In the genomic region with DNA sequence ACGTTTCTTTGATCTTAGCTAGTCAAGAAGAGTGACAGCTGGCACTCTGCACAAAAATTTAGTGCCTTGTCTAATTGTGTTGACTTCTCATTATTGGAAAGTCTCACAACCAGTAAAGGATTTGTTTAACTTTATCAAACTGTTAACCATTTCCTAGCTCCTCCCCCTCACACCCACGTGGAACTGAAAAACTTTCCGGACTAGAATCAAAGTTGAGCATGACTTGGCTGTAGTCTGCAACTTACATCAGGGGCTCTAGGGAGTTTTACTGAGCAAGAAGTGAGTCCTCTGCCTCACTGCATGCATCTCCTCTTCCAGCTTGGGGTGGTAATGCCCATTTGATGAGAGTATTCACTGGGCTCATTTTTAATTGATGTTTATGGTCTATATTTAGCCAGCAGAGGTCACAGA, we compare ENCODE assay signal across 26 cellular contexts. TPM values are rescaled to one million over a fixed set of nuclear protein-coding genes. Genes with fewer than 3 reads are reported as not detected.
DNase-seq lines count a peak whose midpoint lies in the region; ATAC-seq and TF ChIP-seq lines count a peak whose summit lies in the region.
"Had no signal": no experiment of that assay in that cellular context is flagged by ENCODE, and none has a peak within 500 bp of the region (broad histone marks: within the 10 kb centered on the region; RNA-seq: fewer than 3 reads in every experiment).

No MANE protein-coding gene starts in this region.

- H3K27me3 Mint-ChIP-seq in activated CD4-positive, alpha-beta T cell treated with anti-CD3 and anti-CD28 coated beads for 36 hours: peaks cover 8% of the 10 kb centered on the region
- H3K27me3 Mint-ChIP-seq in stimulated activated naive CD8-positive, alpha-beta T cell treated with anti-CD3 and anti-CD28 coated beads, Interleukin-15, amount 100 ng/mL, for 72 hours: peaks cover 32% of the 10 kb centered on the region

- peak; percentile 50 for DNase-seq in activated CD4-positive, alpha-beta T cell treated with anti-CD3 and anti-CD28 coated beads for 36 hours
- no peak for DNase-seq in activated CD4-positive, alpha-beta T cell treated with anti-CD3 and anti-CD28 coated beads, Interleukin-2, amount 50 U/mL, for 1 hour
- peak; percentile 27 for DNase-seq in stimulated activated naive CD8-positive, alpha-beta T cell treated with anti-CD3 and anti-CD28 coated beads, Interleukin-15, Interleukin-2, amounts not matched to agents 100 U/mL and 50 U/mL, for 24 hours
- DNase-seq in stimulated activated naive CD8-positive, alpha-beta T cell treated with anti-CD3 and anti-CD28 coated beads, Interleukin-15, amount 100 ng/mL, for 72 hours: no peak
- DNase-seq in fibroblast of mammary gland (ENCODE audit: low read depth) (peak; percentile 64), NCI-H510A treated with DMSO at 0.1 percent for 48 hours (lab: John Stamatoyannopoulos, UW) (no peak), left colon (no peak)
- DNase-seq: activated B cell treated with CpG ODN at 0.5 μM for 24 hours; CD8-positive, alpha-beta T cell; cortex of kidney; foreskin melanocyte; H9; mammary epithelial cell; NCI-H1048; NCI-H187 treated with DMSO at 0.1 percent for 48 hours; NCI-H2171 treated with DMSO at 0.1 percent for 48 hours; NCI-H526; nephron progenitor cell; right cardiac atrium; SIG-M5; tibial artery had no signal

- no peaks in the 10 kb centered on the region for H3K36me3 Mint-ChIP-seq in activated CD4-positive, alpha-beta T cell treated with anti-CD3 and anti-CD28 coated beads for 36 hours (ENCODE audit: low read depth)
- H3K36me3 Mint-ChIP-seq: activated naive CD4-positive, alpha-beta T cell treated with anti-CD3 and anti-CD28 coated beads, Interleukin-2, amount 50 U/mL, for 72 hours; CD8-positive, alpha-beta T cell; IgD-negative memory B cell had no signal

- POLR2A ChIA-PET in activated CD4-positive, alpha-beta T cell treated with anti-CD3 and anti-CD28 coated beads for 36 hours (lab: Charles Lee): no interaction called here

- peak; percentile 49 for ATAC-seq in activated CD4-positive, alpha-beta T cell treated with anti-CD3 and anti-CD28 coated beads for 36 hours
- no peak for ATAC-seq in stimulated activated naive CD8-positive, alpha-beta T cell treated with anti-CD3 and anti-CD28 coated beads, Interleukin-15, Interleukin-2, amounts not matched to agents 100 U/mL and 50 U/mL, for 24 hours
- no peak for ATAC-seq in stimulated activated naive CD8-positive, alpha-beta T cell treated with anti-CD3 and anti-CD28 coated beads, Interleukin-15, amount 100 ng/mL, for 72 hours
- ATAC-seq in left colon (no peak), GM21825 (IDR thresholded peaks at IDR 0.05; ENCODE audit: unreplicated experiment) (no peak)
- ATAC-seq: CD8-positive, alpha-beta T cell; right cardiac atrium had no signal

- H3K4me1 Mint-ChIP-seq in activated CD4-positive, alpha-beta T cell treated with anti-CD3 and anti-CD28 coated beads for 36 hours: peaks cover 10% of the 10 kb centered on the region
- peaks cover 8% of the 10 kb centered on the region for H3K4me1 Mint-ChIP-seq in stimulated activated naive CD8-positive, alpha-beta T cell treated with anti-CD3 and anti-CD28 coated beads, Interleukin-15, amount 100 ng/mL, for 72 hours
- H3K4me1 Mint-ChIP-seq: activated B cell treated with CpG ODN at 0.5 μM for 24 hours had no signal

- H3K9me3 Mint-ChIP-seq in activated CD4-positive, alpha-beta T cell treated with anti-CD3 and anti-CD28 coated beads for 36 hours (ENCODE audit: low read depth): no peaks in the 10 kb centered on the region
- H3K9me3 Mint-ChIP-seq in stimulated activated naive CD8-positive, alpha-beta T cell treated with anti-CD3 and anti-CD28 coated beads, Interleukin-15, amount 100 ng/mL, for 72 hours: no peaks in the 10 kb centered on the region
- H3K9me3 Mint-ChIP-seq: activated B cell treated with CpG ODN at 0.5 μM for 24 hours; activated naive CD4-positive, alpha-beta T cell treated with anti-CD3 and anti-CD28 coated beads, Interleukin-2, amount 50 U/mL, for 72 hours; activated T-helper 1 cell treated with anti-CD3 and anti-CD28 coated beads, Interleukin-12 subunit alpha, Interleukin-12 subunit beta, Interleukin-2, Interleukin-4 antibody, amounts not matched to agents 30 ng/mL and 10 ng/mL and 1 ng/mL, durations not matched to agents 14 hours and 24 hours and 36 hours; CD8-positive, alpha-beta T cell; H9 had no signal

- CTCF ChIA-PET in activated CD4-positive, alpha-beta T cell treated with anti-CD3 and anti-CD28 coated beads for 36 hours (lab: Charles Lee): no interaction called here

- no peak overlapping the region for H3K27ac Mint-ChIP-seq in activated CD4-positive, alpha-beta T cell treated with anti-CD3 and anti-CD28 coated beads for 36 hours
- no peak overlapping the region for H3K27ac Mint-ChIP-seq in stimulated activated naive CD8-positive, alpha-beta T cell treated with anti-CD3 and anti-CD28 coated beads, Interleukin-15, amount 100 ng/mL, for 72 hours
- H3K27ac Mint-ChIP-seq: activated B cell treated with CpG ODN at 0.5 μM for 24 hours; activated naive CD4-positive, alpha-beta T cell treated with anti-CD3 and anti-CD28 coated beads, Interleukin-2, amount 50 U/mL, for 72 hours; activated T-helper 1 cell treated with anti-CD3 and anti-CD28 coated beads, Interleukin-12 subunit alpha, Interleukin-12 subunit beta, Interleukin-2, Interleukin-4 antibody, amounts not matched to agents 30 ng/mL and 10 ng/mL and 1 ng/mL, durations not matched to agents 14 hours and 24 hours and 36 hours; CD8-positive, alpha-beta T cell; IgD-negative memory B cell; nephron progenitor cell had no signal

- no peak overlapping the region for H3K4me3 Mint-ChIP-seq in activated CD4-positive, alpha-beta T cell treated with anti-CD3 and anti-CD28 coated beads for 36 hours
- H3K4me3 Mint-ChIP-seq in stimulated activated naive CD8-positive, alpha-beta T cell treated with anti-CD3 and anti-CD28 coated beads, Interleukin-15, amount 100 ng/mL, for 72 hours: no peak overlapping the region
- H3K4me3 Mint-ChIP-seq: activated B cell treated with CpG ODN at 0.5 μM for 24 hours; activated T-helper 1 cell treated with anti-CD3 and anti-CD28 coated beads, Interleukin-12 subunit alpha, Interleukin-12 subunit beta, Interleukin-2, Interleukin-4 antibody, amounts not matched to agents 30 ng/mL and 10 ng/mL and 1 ng/mL, durations not matched to agents 14 hours and 24 hours and 36 hours; CD8-positive, alpha-beta T cell; H9; IgD-negative memory B cell; nephron progenitor cell had no signal

- no peak overlapping the region for H3K4me3 ChIP-seq in fibroblast of mammary gland (ENCODE audit: control insufficient read depth, low read depth, low read length)
- H3K4me3 ChIP-seq: ascending aorta, tibial artery had no signal

- TF ChIP-seq CTCF in fibroblast of mammary gland (conservative IDR thresholded peaks at IDR 0.05; ENCODE audit: control insufficient read depth, insufficient read depth, low read depth, low read length): no peak

- intact Hi-C loops in activated CD4-positive, alpha-beta T cell treated with anti-CD3 and anti-CD28 coated beads for 36 hours (cut with DNase I, micrococcal nuclease): no loop called here
- intact Hi-C loops in left colon (cut with DNase I, micrococcal nuclease): no loop called here

RNA-seq across cellular contexts. Expression of a gene that starts 23.7 kb away (rescaled TPM):
- total RNA-seq in activated CD4-positive, alpha-beta T cell treated with anti-CD3 and anti-CD28 coated beads for 36 hours: 10 to 100 TPM; 23.7 to 29.5 TPM
- 10 to 100 TPM; 28.8 to 36.8 TPM for total RNA-seq in left colon

RNA-seq across cellular contexts. Expression of a gene that starts 58.0 kb away (rescaled TPM):
- total RNA-seq in activated CD4-positive, alpha-beta T cell treated with anti-CD3 and anti-CD28 coated beads for 36 hours: not detected
- not detected for total RNA-seq in left colon
- total RNA-seq: activated B cell treated with CpG ODN at 0.5 μM for 24 hours; activated naive CD4-positive, alpha-beta T cell treated with anti-CD3 and anti-CD28 coated beads, Interleukin-2, amount 50 U/mL, for 72 hours; activated T-helper 1 cell treated with anti-CD3 and anti-CD28 coated beads, Interleukin-12 subunit alpha, Interleukin-12 subunit beta, Interleukin-2, Interleukin-4 antibody, amounts not matched to agents 30 ng/mL and 10 ng/mL and 1 ng/mL, durations not matched to agents 14 hours and 24 hours and 36 hours; ascending aorta; CD8-positive, alpha-beta T cell; H9; mammary epithelial cell had no signal

Comparison
In these comparisons a context has a peak if more than half of its experiments do, and no peak if none do; other contexts are left out.
1. DNase-seq: peak in activated CD4-positive, alpha-beta T cell treated with anti-CD3 and anti-CD28 coated beads for 36 hours (single experiment), stimulated activated naive CD8-positive, alpha-beta T cell treated with anti-CD3 and anti-CD28 coated beads, Interleukin-15, Interleukin-2, amounts not matched to agents 100 U/mL and 50 U/mL, for 24 hours (single experiment) and fibroblast of mammary gland (single experiment); none in activated CD4-positive, alpha-beta T cell treated with anti-CD3 and anti-CD28 coated beads, Interleukin-2, amount 50 U/mL, for 1 hour (single experiment), stimulated activated naive CD8-positive, alpha-beta T cell treated with anti-CD3 and anti-CD28 coated beads, Interleukin-15, amount 100 ng/mL, for 72 hours (0 of 2), NCI-H510A treated with DMSO at 0.1 percent for 48 hours (single experiment) and left colon (0 of 2).